ENCODE assay signal across 1 cellular context in genomic region chr16:27315333-27316037, GRCh38.
TF ChIP-seq lines count a peak whose summit lies in the region.

No MANE protein-coding gene starts in this region.

TF ChIP-seq in IMR-90, 13 proteins besides CTCF, POLR2A, EP300 and RAD21 (continued from another document):
- TF ChIP-seq ELK1 (IDR thresholded peaks at IDR 0.05; ENCODE audit: borderline replicate concordance, low read depth, low read length) (no peak), FOS (IDR thresholded peaks at IDR 0.05; ENCODE audit: low read depth, low read length) (peak; percentile 14; the same call in 1 of the 2 replicates), CEBPB (IDR thresholded peaks at IDR 0.05; ENCODE audit: low read depth, low read length) (peak; percentile 86)
